Comparison of ENCODE assay signal across 23 cellular contexts in the genomic region with DNA sequence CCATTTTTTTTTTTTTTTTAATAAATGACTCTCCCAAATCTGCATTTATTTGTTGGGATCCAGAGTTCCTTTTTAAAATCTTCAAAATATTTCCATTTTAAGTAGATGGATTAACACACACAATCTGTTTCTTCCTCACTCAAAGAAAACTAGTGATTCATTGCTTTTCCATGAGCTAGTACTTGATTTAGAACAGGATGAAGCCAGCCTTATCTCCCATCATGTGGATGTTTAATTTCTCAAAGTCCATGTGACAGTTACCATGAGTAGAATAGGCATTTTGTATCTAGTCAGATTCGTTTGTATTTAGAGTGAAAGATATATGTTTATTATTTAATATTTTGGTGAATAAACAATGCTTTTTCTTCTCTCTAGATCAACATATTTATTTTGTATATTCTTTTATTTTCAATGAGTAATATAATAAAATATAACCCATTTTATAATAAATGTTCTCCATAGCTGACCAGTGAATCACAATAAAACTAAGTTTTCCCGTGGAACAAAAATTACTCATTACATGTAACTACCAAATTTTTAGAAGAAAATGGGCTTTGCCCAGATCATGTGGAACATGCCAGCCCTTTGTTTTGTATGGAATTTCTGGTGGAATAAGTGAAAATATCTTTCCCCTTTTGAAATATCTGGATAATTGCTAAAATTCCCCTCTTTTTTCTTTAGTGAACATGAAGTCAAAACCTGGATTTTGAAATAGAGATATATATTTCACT. TPM values are rescaled to one million over a fixed set of nuclear protein-coding genes. Genes with fewer than 3 reads are reported as not detected.
DNase-seq lines count a peak whose midpoint lies in the region; ATAC-seq and TF ChIP-seq lines count a peak whose summit lies in the region.
"Had no signal": no experiment of that assay in that cellular context is flagged by ENCODE, and none has a peak within 500 bp of the region (broad histone marks: within the 10 kb centered on the region; RNA-seq: fewer than 3 reads in every experiment).

No MANE protein-coding gene starts in this region.

- TF ChIP-seq POLR2A in heart left ventricle (IDR thresholded peaks at IDR 0.05), result no peak
- TF ChIP-seq POLR2A in Peyer's patch (IDR thresholded peaks at IDR 0.05), result no peak

- intact Hi-C loops in heart left ventricle (cut with DNase I) (no loop called here), left ventricle myocardium superior (cut with micrococcal nuclease) (no loop called here), tibial artery (cut with DNase I; ENCODE audit: low total_unique reads) (no loop called here)

- no peaks in the 10 kb centered on the region for H3K27me3 ChIP-seq in heart left ventricle
- H3K27me3 ChIP-seq in right atrium auricular region, result no peaks in the 10 kb centered on the region
- H3K27me3 ChIP-seq in tibial artery, result no peaks in the 10 kb centered on the region
- H3K27me3 ChIP-seq in Peyer's patch, result no peaks in the 10 kb centered on the region
- H3K27me3 ChIP-seq: body of pancreas, dorsolateral prefrontal cortex had no signal

- ATAC-seq in heart left ventricle, result peak in 3 of 4 donors; percentile 40 to 45 (median 43)
- no peak for ATAC-seq in left ventricle myocardium superior
- ATAC-seq: activated naive CD4-positive, alpha-beta T cell treated with anti-CD3 and anti-CD28 coated beads, Interleukin-2, amount 50 U/mL, for 72 hours; body of pancreas; GM12878; HepG2 had no signal

- H3K36me3 ChIP-seq in heart left ventricle (no peaks in the 10 kb centered on the region), right atrium auricular region (no peaks in the 10 kb centered on the region), tibial artery (no peaks in the 10 kb centered on the region), Peyer's patch (no peaks in the 10 kb centered on the region)
- H3K36me3 ChIP-seq: WERI-Rb-1 had no signal

- DNase-seq in heart left ventricle (no peak), left ventricle myocardium superior (no peak), astrocyte of the hippocampus (ENCODE audit: low read depth, low spot score) (peak; percentile 11), right atrium auricular region (ENCODE audit: low spot score) (no peak), tibial artery (no peak), NCI-H1105 (lab: John Stamatoyannopoulos, UW) (no peak), amniotic stem cell (lab: John Stamatoyannopoulos, UW) (no peak), Peyer's patch (no peak)
- DNase-seq: 8988T; body of pancreas; dorsolateral prefrontal cortex; kidney; NCI-H1417; NCI-H524 treated with DMSO at 0.1 percent for 48 hours; stimulated activated CD4-positive, alpha-beta T cell treated with anti-CD3 and anti-CD28 coated beads, Interleukin-2, amount 100 ng/mL, for 48 hours; stimulated activated naive CD4-positive, alpha-beta T cell; trophoblast cell; WERI-Rb-1 had no signal

- H3K27ac ChIP-seq in heart left ventricle (peak overlapping the region in 6 of 12 donors; percentile 30 to 92 (median 71)), right atrium auricular region (peak overlapping the region; percentile 44 to 90), tibial artery (peak overlapping the region; percentile 89 to 90), Peyer's patch (no peak overlapping the region)
- H3K27ac ChIP-seq: body of pancreas, RWPE1, WERI-Rb-1 had no signal

- H3K4me1 ChIP-seq in heart left ventricle, result peaks cover 0 to 67% (median 14%) of the 10 kb centered on the region in 12 donors
- H3K4me1 ChIP-seq in right atrium auricular region, result peaks cover 0 to 34% of the 10 kb centered on the region in 2 donors
- peaks cover 5 to 80% (median 42%) of the 10 kb centered on the region in 4 donors for H3K4me1 ChIP-seq in tibial artery
- no peaks in the 10 kb centered on the region for H3K4me1 ChIP-seq in Peyer's patch
- H3K4me1 ChIP-seq: body of pancreas had no signal

- no peaks in the 10 kb centered on the region for H3K9me3 ChIP-seq in heart left ventricle
- no peaks in the 10 kb centered on the region for H3K9me3 ChIP-seq in right atrium auricular region
- no peaks in the 10 kb centered on the region for H3K9me3 ChIP-seq in tibial artery
- no peaks in the 10 kb centered on the region for H3K9me3 ChIP-seq in Peyer's patch
- H3K9me3 ChIP-seq: body of pancreas had no signal

- 49 to 57% (median 52%) methylated on average over 2 of the region's 2 CpGs for WGBS in heart left ventricle, 4 donors

- H3K4me3 ChIP-seq in heart left ventricle, result no peak overlapping the region
- no peak overlapping the region for H3K4me3 ChIP-seq in right atrium auricular region
- H3K4me3 ChIP-seq in tibial artery, result no peak overlapping the region
- H3K4me3 ChIP-seq in Peyer's patch, result no peak overlapping the region
- H3K4me3 ChIP-seq: body of pancreas, dorsolateral prefrontal cortex, GM12878, lung had no signal

- TF ChIP-seq CTCF in heart left ventricle (IDR thresholded peaks at IDR 0.05), result no peak
- no peak for TF ChIP-seq CTCF in right atrium auricular region (IDR thresholded peaks at IDR 0.05)
- no peak for TF ChIP-seq CTCF in tibial artery (IDR thresholded peaks at IDR 0.05)
- no peak for TF ChIP-seq CTCF in Peyer's patch (IDR thresholded peaks at IDR 0.05)

RNA-seq across cellular contexts. Expression of gene RPS23, which starts 54.9 kb away (rescaled TPM):
- 1,000 to 10,000 TPM in 7 of 9 donors, 100 to 1,000 TPM in 2; 969 to 1,672 (median 1,220) TPM for total RNA-seq in heart left ventricle
- 1,000 to 10,000 TPM; 1,640 to 2,612 TPM for polyA plus RNA-seq in heart left ventricle
- 1,163 TPM for total RNA-seq in left ventricle myocardium superior
- 1,000 to 10,000 TPM; 1,337 to 2,849 TPM for total RNA-seq in right atrium auricular region
- 1,000 to 10,000 TPM; 1,011 to 2,656 (median 1,224) TPM for total RNA-seq in Peyer's patch

Comparison
In these comparisons a context has a peak if more than half of its experiments do, and no peak if none do; other contexts are left out.
1. H3K27ac ChIP-seq: peak in right atrium auricular region (2 of 2) and tibial artery (2 of 2); none in Peyer's patch (0 of 4).